In genomic region chr4:68347845-68348244, GRCh38 we compare ENCODE assay signal across 10 cellular contexts. TPM values are rescaled to one million over a fixed set of nuclear protein-coding genes. Genes with fewer than 3 reads are reported as not detected.
DNase-seq lines count a peak whose midpoint lies in the region; TF ChIP-seq lines count a peak whose summit lies in the region.
"Had no signal": no experiment of that assay in that cellular context is flagged by ENCODE, and none has a peak within 500 bp of the region (broad histone marks: within the 10 kb centered on the region; RNA-seq: fewer than 3 reads in every experiment).

No MANE protein-coding gene starts in this region.

- DNase-seq in GM12865 (ENCODE audit: low read depth) (no peak), SJSA1 (ENCODE audit: low read depth in 1 of 2, low spot score in 2 of 2) (no peak), fibroblast of lung (ENCODE audit: low read depth in 2 of 2) (no peak), retinal pigment epithelial cell (ENCODE audit: low read depth) (no peak), NCI-H128 (lab: John Stamatoyannopoulos, UW; ENCODE audit: unreplicated experiment) (no peak), NCI-H1105 (lab: John Stamatoyannopoulos, UW) (no peak), GOT3 (lab: John Stamatoyannopoulos, UW) (no peak), GM03348 (ENCODE audit: low spot score) (no peak)
- DNase-seq: activated effector memory CD4-positive, alpha-beta T cell treated with Interleukin-2 at 50 U/mL for 16 hours; NCI-H1930 had no signal

- H3K27me3 ChIP-seq in SJSA1 (replicated peaks) (no peaks in the 10 kb centered on the region), fibroblast of lung (ENCODE audit: control insufficient read depth, insufficient read depth, low read length) (no peaks in the 10 kb centered on the region)

- H3K9ac ChIP-seq in fibroblast of lung (ENCODE audit: insufficient read depth, low read length) = no peak overlapping the region

- H3K4me2 ChIP-seq in fibroblast of lung (ENCODE audit: extremely low read depth, insufficient read depth, low read length) = peak overlapping the region; percentile 79

- peaks cover 23% of the 10 kb centered on the region for H3K36me3 ChIP-seq in SJSA1
- no peaks in the 10 kb centered on the region for H3K36me3 ChIP-seq in fibroblast of lung (ENCODE audit: control insufficient read depth, insufficient read depth, low read length)

- TF ChIP-seq CTCF in GM12865 (IDR thresholded peaks at IDR 0.05; ENCODE audit: insufficient read depth, low read depth, low read length, missing control alignments) (no peak), fibroblast of lung (conservative IDR thresholded peaks at IDR 0.05 in 1 of 2, IDR thresholded peaks at IDR 0.05 in 1 of 2; ENCODE audit: low read depth in 1 of 2, low read length in 2 of 2) (no peak), retinal pigment epithelial cell (conservative IDR thresholded peaks at IDR 0.05; ENCODE audit: low read depth, low read length) (no peak)

- H3K4me1 ChIP-seq in SJSA1 (replicated peaks) (peaks cover 25% of the 10 kb centered on the region), fibroblast of lung (ENCODE audit: control insufficient read depth, extremely low read depth, insufficient read depth, low read length) (no peaks in the 10 kb centered on the region)

- peak overlapping the region; percentile 87 for H3K4me3 ChIP-seq in GM12865 (ENCODE audit: low read depth, low read length)
- peak overlapping the region; percentile 87 for H3K4me3 ChIP-seq in SJSA1
- H3K4me3 ChIP-seq in fibroblast of lung (replicated peaks in 1 of 4; ENCODE audit: control extremely low read depth in 1 of 4, insufficient read depth in 1 of 4, low read depth in 3 of 4, low read length in 4 of 4) = peak overlapping the region; percentile 63 to 94 (median 89)
- peak overlapping the region; percentile 96 for H3K4me3 ChIP-seq in retinal pigment epithelial cell (ENCODE audit: low read length)

- H3K9me3 ChIP-seq in SJSA1 (replicated peaks) (no peaks in the 10 kb centered on the region), fibroblast of lung (ENCODE audit: control insufficient read depth, insufficient read depth, low read depth, low read length) (no peaks in the 10 kb centered on the region)

- H4K20me1 ChIP-seq in fibroblast of lung (ENCODE audit: control insufficient read depth, extremely low read depth, insufficient read depth, low read length) = peaks cover 3% of the 10 kb centered on the region

- no peak overlapping the region for H2AFZ ChIP-seq in fibroblast of lung (ENCODE audit: low read length)

- H3K27ac ChIP-seq in SJSA1 = no peak overlapping the region
- H3K27ac ChIP-seq in fibroblast of lung (ENCODE audit: insufficient read depth, low read length) = no peak overlapping the region

- H3K79me2 ChIP-seq in fibroblast of lung (ENCODE audit: control insufficient read depth, insufficient read depth, low read length) = peaks cover 69% of the 10 kb centered on the region

RNA-seq across cellular contexts. Expression of gene YTHDC1, which starts 2.0 kb away (rescaled TPM):
- total RNA-seq in SJSA1 (2014; rRNA removed; shearing (Covaris generic)) = 39.2 and 63.0 TPM in 2 replicates
- 38.5 and 47.6 TPM in 2 replicates for total RNA-seq in fibroblast of lung
- polyA plus RNA-seq in fibroblast of lung = 34.6 and 35.3 TPM in 2 replicates
- polyA plus RNA-seq in fibroblast of lung (2012) = 33.5 and 34.6 TPM in 2 replicates
- polyA minus RNA-seq in fibroblast of lung (ENCODE audit: low replicate concordance) = 4.5 and 7.7 TPM in 2 replicates
